In genomic region chr14:96986701-96987474, GRCh38 we compare ENCODE assay signal across 1 cellular context.
TF ChIP-seq lines count a peak whose summit lies in the region.

No MANE protein-coding gene starts in this region.

TF ChIP-seq in GM12878, 131 proteins besides CTCF, POLR2A, EP300 and RAD21:
- TF ChIP-seq ZNF592 (IDR thresholded peaks at IDR 0.05): no peak
- TF ChIP-seq RUNX3 (IDR thresholded peaks at IDR 0.05; ENCODE audit: low read length): peak; percentile 35; the same call in 1 of the 2 replicates
